In genomic region chr10:71157435-71157834, GRCh38 we compare ENCODE assay signal across 32 cellular contexts. TPM values are rescaled to one million over a fixed set of nuclear protein-coding genes. Genes with fewer than 3 reads are reported as not detected.
"Had no signal": no experiment of that assay in that cellular context is flagged by ENCODE, and none has a peak within 500 bp of the region (broad histone marks: within the 10 kb centered on the region; RNA-seq: fewer than 3 reads in every experiment).

No MANE protein-coding gene starts in this region.

- H3K9me3 Mint-ChIP-seq: activated B cell treated with CpG ODN at 0.5 μM for 24 hours; activated CD4-positive, alpha-beta memory T cell treated with anti-CD3 and anti-CD28 coated beads for 36 hours; activated CD4-positive, alpha-beta T cell treated with anti-CD3 and anti-CD28 coated beads, Interleukin-2, amount 10 ng/mL, durations not matched to agents 24 days and 14 days; activated CD8-positive, alpha-beta T cell treated with anti-CD3 and anti-CD28 coated beads for 36 hours; activated naive CD4-positive, alpha-beta T cell treated with anti-CD3 and anti-CD28 coated beads, Interleukin-2, amount 10 ng/mL, durations not matched to agents 7 days and 5 days; activated naive CD4-positive, alpha-beta T cell treated with anti-CD3 and anti-CD28 coated beads, Interleukin-2, amount 50 U/mL, for 24 hours; activated naive CD8-positive, alpha-beta T cell treated with anti-CD3 and anti-CD28 coated beads, Interleukin-2, amount 50 U/mL, for 24 hours; activated T-cell treated with anti-CD3 and anti-CD28 coated beads, Interleukin-2, amount 50 U/mL, for 24 hours; activated T-helper 2 cell treated with anti-CD3 and anti-CD28 coated beads, Interferon-gamma antibody, Interleukin-2, Interleukin-4, amounts not matched to agents 10 μg/mL and 5 μg/mL and 100 μg/mL, durations not matched to agents 14 hours and 24 hours and 36 hours; brain; T-helper 1 cell treated with Interleukin-12 subunit alpha and Interleukin-12 subunit beta and Interleukin-4 antibody, amounts not matched to agents 30 μg/mL and 1 μg/mL, for 36 hours; T-helper 2 cell treated with Interferon-gamma antibody and Interleukin-4, amounts not matched to agents 5 μg/mL and 100 μg/mL, for 36 hours had no signal

- FAIRE-seq: TTC549 had no signal

- H3K4me3 Mint-ChIP-seq: activated B cell treated with CpG ODN at 0.5 μM for 24 hours; activated CD4-positive, alpha-beta memory T cell treated with anti-CD3 and anti-CD28 coated beads for 36 hours; activated CD4-positive, alpha-beta T cell treated with anti-CD3 and anti-CD28 coated beads, Interleukin-2, amount 10 ng/mL, durations not matched to agents 24 days and 14 days; activated CD8-positive, alpha-beta T cell treated with anti-CD3 and anti-CD28 coated beads for 36 hours; activated naive CD4-positive, alpha-beta T cell treated with anti-CD3 and anti-CD28 coated beads, Interleukin-2, amount 10 ng/mL, durations not matched to agents 7 days and 5 days; activated naive CD4-positive, alpha-beta T cell treated with anti-CD3 and anti-CD28 coated beads, Interleukin-2, amount 50 U/mL, for 24 hours; activated naive CD8-positive, alpha-beta T cell; activated naive CD8-positive, alpha-beta T cell treated with anti-CD3 and anti-CD28 coated beads, Interleukin-2, amount 10 ng/mL, durations not matched to agents 7 days and 5 days; activated naive CD8-positive, alpha-beta T cell treated with anti-CD3 and anti-CD28 coated beads, Interleukin-2, amount 50 U/mL, for 24 hours; activated T-cell treated with anti-CD3 and anti-CD28 coated beads, Interleukin-2, amount 50 U/mL, for 24 hours; brain; T-helper 1 cell treated with Interleukin-12 subunit alpha and Interleukin-12 subunit beta and Interleukin-4 antibody, amounts not matched to agents 30 μg/mL and 1 μg/mL, for 36 hours; T-helper 2 cell treated with Interferon-gamma antibody and Interleukin-4, amounts not matched to agents 5 μg/mL and 100 μg/mL, for 36 hours had no signal

- H3K4me1 Mint-ChIP-seq: activated B cell treated with CpG ODN at 0.5 μM for 24 hours; activated CD4-positive, alpha-beta T cell treated with anti-CD3 and anti-CD28 coated beads, Interleukin-2, amount 10 ng/mL, durations not matched to agents 24 days and 14 days; activated naive CD4-positive, alpha-beta T cell treated with anti-CD3 and anti-CD28 coated beads, Interleukin-2, amount 10 ng/mL, durations not matched to agents 7 days and 5 days; activated naive CD4-positive, alpha-beta T cell treated with anti-CD3 and anti-CD28 coated beads, Interleukin-2, amount 50 U/mL, for 24 hours; brain had no signal

- H3K9me3 ChIP-seq: ascending aorta had no signal

- H3K36me3 ChIP-seq: ascending aorta had no signal

- H3K36me3 Mint-ChIP-seq: activated CD4-positive, alpha-beta memory T cell treated with anti-CD3 and anti-CD28 coated beads for 36 hours; activated naive CD4-positive, alpha-beta T cell treated with anti-CD3 and anti-CD28 coated beads, Interleukin-2, amount 10 ng/mL, durations not matched to agents 7 days and 5 days; activated naive CD4-positive, alpha-beta T cell treated with anti-CD3 and anti-CD28 coated beads, Interleukin-2, amount 50 U/mL, for 24 hours; activated naive CD8-positive, alpha-beta T cell; activated naive CD8-positive, alpha-beta T cell treated with anti-CD3 and anti-CD28 coated beads, Interleukin-2, amount 10 ng/mL, durations not matched to agents 7 days and 5 days; brain had no signal

- H3K27me3 ChIP-seq: ascending aorta had no signal

- ATAC-seq: activated CD8-positive, alpha-beta T cell treated with anti-CD3 and anti-CD28 coated beads for 36 hours; activated naive CD8-positive, alpha-beta T cell treated with anti-CD3 and anti-CD28 coated beads, Interleukin-2, amount 50 U/mL, for 24 hours had no signal

- H3K4me3 ChIP-seq: ascending aorta had no signal

- H3K27ac ChIP-seq: ascending aorta, VCaP had no signal

- H3K27ac Mint-ChIP-seq: activated B cell treated with CpG ODN at 0.5 μM for 24 hours; activated CD4-positive, alpha-beta memory T cell treated with anti-CD3 and anti-CD28 coated beads for 36 hours; activated CD4-positive, alpha-beta T cell treated with anti-CD3 and anti-CD28 coated beads, Interleukin-2, amount 10 ng/mL, durations not matched to agents 24 days and 14 days; activated CD8-positive, alpha-beta T cell treated with anti-CD3 and anti-CD28 coated beads for 36 hours; activated naive CD4-positive, alpha-beta T cell treated with anti-CD3 and anti-CD28 coated beads, Interleukin-2, amount 10 ng/mL, durations not matched to agents 7 days and 5 days; activated naive CD4-positive, alpha-beta T cell treated with anti-CD3 and anti-CD28 coated beads, Interleukin-2, amount 50 U/mL, for 24 hours; activated naive CD8-positive, alpha-beta T cell; activated naive CD8-positive, alpha-beta T cell treated with anti-CD3 and anti-CD28 coated beads, Interleukin-2, amount 10 ng/mL, durations not matched to agents 7 days and 5 days; activated naive CD8-positive, alpha-beta T cell treated with anti-CD3 and anti-CD28 coated beads, Interleukin-2, amount 50 U/mL, for 24 hours; activated T-cell treated with anti-CD3 and anti-CD28 coated beads, Interleukin-2, amount 50 U/mL, for 24 hours; activated T-helper 2 cell treated with anti-CD3 and anti-CD28 coated beads, Interferon-gamma antibody, Interleukin-2, Interleukin-4, amounts not matched to agents 10 μg/mL and 5 μg/mL and 100 μg/mL, durations not matched to agents 14 hours and 24 hours and 36 hours; brain; T-helper 1 cell treated with Interleukin-12 subunit alpha and Interleukin-12 subunit beta and Interleukin-4 antibody, amounts not matched to agents 30 μg/mL and 1 μg/mL, for 36 hours; T-helper 2 cell treated with Interferon-gamma antibody and Interleukin-4, amounts not matched to agents 5 μg/mL and 100 μg/mL, for 36 hours had no signal

- H3K4me1 ChIP-seq: ascending aorta had no signal

- DNase-seq: activated B cell treated with CpG ODN at 0.5 μM for 24 hours; activated CD4-positive, alpha-beta memory T cell treated with anti-CD3 and anti-CD28 coated beads for 36 hours; activated CD4-positive, alpha-beta T cell treated with anti-CD3 and anti-CD28 coated beads for 4 hours; activated CD4-positive, alpha-beta T cell treated with anti-CD3 and anti-CD28 coated beads, Interleukin-2, amount 10 ng/mL, durations not matched to agents 24 days and 14 days; activated CD4-positive, alpha-beta T cell treated with anti-CD3 and anti-CD28 coated beads, Interleukin-2, amount 50 U/mL, for 1 hour; activated CD4-positive, alpha-beta T cell treated with anti-CD3 and anti-CD28 coated beads, Interleukin-2, amount 50 U/mL, for 4 hours; activated CD4-positive, CD25-positive, alpha-beta regulatory T cell treated with anti-CD3 and anti-CD28 coated beads, Interleukin-2, amount 50 U/mL, for 72 hours; activated CD8-positive, alpha-beta memory T cell treated with anti-CD3 and anti-CD28 coated beads, Interleukin-2, amount 50 U/mL, for 48 hours; activated CD8-positive, alpha-beta T cell treated with anti-CD3 and anti-CD28 coated beads for 36 hours; activated gamma-delta T cell; activated naive CD4-positive, alpha-beta T cell treated with anti-CD3 and anti-CD28 coated beads, Interleukin-2, amount 10 ng/mL, durations not matched to agents 7 days and 5 days; activated naive CD4-positive, alpha-beta T cell treated with Interleukin-2 at 50 U/mL for 16 hours; activated naive CD8-positive, alpha-beta T cell treated with anti-CD3 and anti-CD28 coated beads, Interleukin-2, amount 10 ng/mL, durations not matched to agents 7 days and 5 days; activated naive CD8-positive, alpha-beta T cell treated with anti-CD3 and anti-CD28 coated beads, Interleukin-2, amount 50 U/mL, for 24 hours; activated T-cell treated with anti-CD3 and anti-CD28 coated beads, Interleukin-2, amount 50 U/mL, for 24 hours; activated T-cell treated with anti-CD3 and anti-CD28 coated beads, Interleukin-2, amount 50 U/mL, for 48 hours; amygdala; anterior cingulate cortex; central memory CD4-positive, alpha-beta T cell; SW 1271; T-helper 1 cell; T-helper 2 cell; T-helper 9 cell had no signal

- H3K27me3 Mint-ChIP-seq: activated B cell treated with CpG ODN at 0.5 μM for 24 hours; activated CD4-positive, alpha-beta memory T cell treated with anti-CD3 and anti-CD28 coated beads for 36 hours; activated CD4-positive, alpha-beta T cell treated with anti-CD3 and anti-CD28 coated beads, Interleukin-2, amount 10 ng/mL, durations not matched to agents 24 days and 14 days; activated CD8-positive, alpha-beta T cell treated with anti-CD3 and anti-CD28 coated beads for 36 hours; activated naive CD4-positive, alpha-beta T cell treated with anti-CD3 and anti-CD28 coated beads, Interleukin-2, amount 10 ng/mL, durations not matched to agents 7 days and 5 days; activated naive CD4-positive, alpha-beta T cell treated with anti-CD3 and anti-CD28 coated beads, Interleukin-2, amount 50 U/mL, for 24 hours; activated naive CD8-positive, alpha-beta T cell; activated naive CD8-positive, alpha-beta T cell treated with anti-CD3 and anti-CD28 coated beads, Interleukin-2, amount 50 U/mL, for 24 hours; activated T-cell treated with anti-CD3 and anti-CD28 coated beads, Interleukin-2, amount 50 U/mL, for 24 hours had no signal

RNA-seq across cellular contexts. Expression of gene UNC5B, which starts 54.9 kb away (rescaled TPM):
- total RNA-seq: activated B cell treated with CpG ODN at 0.5 μM for 24 hours; activated T-helper 2 cell treated with anti-CD3 and anti-CD28 coated beads, Interferon-gamma antibody, Interleukin-2, Interleukin-4, amounts not matched to agents 10 μg/mL and 5 μg/mL and 100 μg/mL, durations not matched to agents 14 hours and 24 hours and 36 hours had no signal
